In the genomic region with DNA sequence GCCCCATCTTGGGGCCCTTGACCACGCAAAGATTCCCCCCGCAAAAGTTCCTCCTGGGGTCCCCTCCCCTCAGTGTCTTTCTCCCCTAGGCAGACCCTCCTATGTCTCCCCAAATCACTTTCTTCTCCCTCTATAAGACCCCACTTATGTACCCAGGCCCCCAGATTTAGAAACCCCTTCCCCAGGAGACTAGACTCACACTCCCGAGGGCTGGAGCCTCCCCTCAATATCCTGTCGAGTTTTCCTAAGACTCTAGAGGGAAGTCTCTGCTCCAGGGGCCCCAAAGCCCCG, we compare ENCODE assay signal across 8 cellular contexts. TPM values are rescaled to one million over a fixed set of nuclear protein-coding genes. Genes with fewer than 3 reads are reported as not detected.
DNase-seq lines count a peak whose midpoint lies in the region; ATAC-seq, FAIRE-seq and TF ChIP-seq lines count a peak whose summit lies in the region.

No MANE protein-coding gene starts in this region.

- H3K4me3 ChIP-seq in mononuclear cell (ENCODE audit: low read length), result peak overlapping the region; percentile 78

- H3K9me3 Mint-ChIP-seq in stimulated activated naive CD8-positive, alpha-beta T cell treated with anti-CD3 and anti-CD28 coated beads, Interleukin-15, Interleukin-2, amounts not matched to agents 100 ng/mL and 50 ng/mL, for 24 hours, result no peaks in the 10 kb centered on the region
- no peaks in the 10 kb centered on the region for H3K9me3 Mint-ChIP-seq in MCF 10A (ENCODE audit: unreplicated experiment)

- peaks cover 47% of the 10 kb centered on the region for H3K4me1 ChIP-seq in mononuclear cell (ENCODE audit: insufficient read depth, low read length)

- H3K4me3 Mint-ChIP-seq in stimulated activated naive CD8-positive, alpha-beta T cell treated with anti-CD3 and anti-CD28 coated beads, Interleukin-15, Interleukin-2, amounts not matched to agents 100 ng/mL and 50 ng/mL, for 24 hours, result peak overlapping the region; percentile 94
- peak overlapping the region; percentile 93 for H3K4me3 Mint-ChIP-seq in MCF 10A (ENCODE audit: unreplicated experiment)

- no peak for DNase-seq in stimulated activated naive CD8-positive, alpha-beta T cell treated with anti-CD3 and anti-CD28 coated beads, Interleukin-15, Interleukin-2, amounts not matched to agents 100 U/mL and 50 U/mL, for 24 hours
- no peak for DNase-seq in MCF 10A (ENCODE audit: unreplicated experiment)
- no peak for DNase-seq in D721Med (ENCODE audit: insufficient read length, low spot score)
- no peak for DNase-seq in DMS79 (lab: John Stamatoyannopoulos, UW)
- no peak for DNase-seq in DMS53 (lab: John Stamatoyannopoulos, UW)
- no peak for DNase-seq in GM10248 (ENCODE audit: extremely low spot score)

- CTCF ChIA-PET in MCF 10A (lab: Yijun Ruan, JAX) (interaction anchor here (0.6 to 4.1 kb wide), 3 partner anchors 15 to 60 kb away, joined by 3 to 26 read pairs (median 3); no protein-coding TSS in a partner anchor), GM10248 (lab: Yijun Ruan, JAX) (interaction anchor here (2.7 kb wide), 1 partner anchor 53 kb away, joined by 11 read pairs; no protein-coding TSS in a partner anchor)

- POLR2A ChIA-PET in MCF 10A (lab: Yijun Ruan, JAX), result interaction anchor here (0.6 to 6.9 kb wide), 15 partner anchors 10 to 327 kb away, joined by 3 to 147 read pairs (median 11); a partner anchor contains a TSS
- POLR2A ChIA-PET in GM10248 (lab: Yijun Ruan, JAX), result interaction anchor here (0.6 to 2.2 kb wide), 5 partner anchors 34 to 302 kb away, joined by 3 to 22 read pairs (median 6); no protein-coding TSS in a partner anchor

- no peak for TF ChIP-seq CTCF in MCF 10A (IDR thresholded peaks at IDR 0.05; ENCODE audit: unreplicated experiment)
- TF ChIP-seq CTCF in D721Med (IDR thresholded peaks at IDR 0.05; ENCODE audit: insufficient read depth, missing control alignments), result no peak
- no peak for TF ChIP-seq CTCF in GM10248 (IDR thresholded peaks at IDR 0.05; ENCODE audit: control extremely low read depth, extremely low read depth, low read depth, missing control alignments)

- H3K4me1 Mint-ChIP-seq in stimulated activated naive CD8-positive, alpha-beta T cell treated with anti-CD3 and anti-CD28 coated beads, Interleukin-15, Interleukin-2, amounts not matched to agents 100 ng/mL and 50 ng/mL, for 24 hours (ENCODE audit: low read depth), result peaks cover 53% of the 10 kb centered on the region
- peaks cover 33% of the 10 kb centered on the region for H3K4me1 Mint-ChIP-seq in MCF 10A (ENCODE audit: insufficient read depth, unreplicated experiment)

- no peak for FAIRE-seq in D721Med (lab: Jason Lieb, UNC)

- BruUV-seq in MCF 10A (replicated peaks; lab: Mats Ljungman, UMichigan), result no TSS peak

- intact Hi-C loops in MCF 10A (cut with micrococcal nuclease), result no loop called here

- H3K36me3 Mint-ChIP-seq in stimulated activated naive CD8-positive, alpha-beta T cell treated with anti-CD3 and anti-CD28 coated beads, Interleukin-15, Interleukin-2, amounts not matched to agents 100 ng/mL and 50 ng/mL, for 24 hours (ENCODE audit: low read depth), result peaks cover 51% of the 10 kb centered on the region
- H3K36me3 Mint-ChIP-seq in MCF 10A (ENCODE audit: insufficient read depth, unreplicated experiment), result peaks cover 47% of the 10 kb centered on the region

- no peaks in the 10 kb centered on the region for H3K9me3 ChIP-seq in mononuclear cell (ENCODE audit: low read depth, low read length)

- ATAC-seq in stimulated activated naive CD8-positive, alpha-beta T cell treated with anti-CD3 and anti-CD28 coated beads, Interleukin-15, Interleukin-2, amounts not matched to agents 100 U/mL and 50 U/mL, for 24 hours, result no peak

- no peaks in the 10 kb centered on the region for H3K27me3 ChIP-seq in mononuclear cell (ENCODE audit: insufficient read depth, low read length)

- H3K27ac Mint-ChIP-seq in stimulated activated naive CD8-positive, alpha-beta T cell treated with anti-CD3 and anti-CD28 coated beads, Interleukin-15, Interleukin-2, amounts not matched to agents 100 ng/mL and 50 ng/mL, for 24 hours, result peak overlapping the region; percentile 99
- peak overlapping the region; percentile 94 for H3K27ac Mint-ChIP-seq in MCF 10A (ENCODE audit: low read depth, unreplicated experiment)

- no peaks in the 10 kb centered on the region for H3K27me3 Mint-ChIP-seq in stimulated activated naive CD8-positive, alpha-beta T cell treated with anti-CD3 and anti-CD28 coated beads, Interleukin-15, Interleukin-2, amounts not matched to agents 100 ng/mL and 50 ng/mL, for 24 hours
- H3K27me3 Mint-ChIP-seq in MCF 10A (ENCODE audit: insufficient read depth, unreplicated experiment), result no peaks in the 10 kb centered on the region

RNA-seq across cellular contexts. Expression of a gene that starts 1.4 kb away (rescaled TPM):
- total RNA-seq in MCF 10A (2022), result 372 and 417 TPM in 2 replicates
- 5.5 TPM for total RNA-seq in mononuclear cell

RNA-seq across cellular contexts. Expression of a gene that starts 40.7 kb away (rescaled TPM):
- total RNA-seq in MCF 10A (2022) (90.1 and 92.3 TPM in 2 replicates), mononuclear cell (66.0 TPM)

RNA-seq across cellular contexts. Expression of a gene that starts 41.1 kb away (rescaled TPM):
- total RNA-seq in MCF 10A (2022), result 21.2 and 23.9 TPM in 2 replicates
- 12.4 TPM for total RNA-seq in mononuclear cell

Comparison
In these comparisons a context has a peak if more than half of its experiments do, and no peak if none do; other contexts are left out.
1. RNA of a gene that starts 1.4 kb away (total RNA-seq): 372 to 417 TPM in MCF 10A; 5.5 TPM in mononuclear cell (single experiment); every median in the first group is over 10 times any median in the second.